30 cellular contexts compared by ENCODE assay signal in genomic region chr5:138246334-138246733, GRCh38. TPM values are rescaled to one million over a fixed set of nuclear protein-coding genes. Genes with fewer than 3 reads are reported as not detected.
"Had no signal": no experiment of that assay in that cellular context is flagged by ENCODE, and none has a peak within 500 bp of the region (broad histone marks: within the 10 kb centered on the region; RNA-seq: fewer than 3 reads in every experiment).

No MANE protein-coding gene starts in this region.

- H3K4me3 ChIP-seq: adrenal gland had no signal

- ATAC-seq: activated T-helper 17 cell treated with anti-CD3 and anti-CD28 coated beads, Interleukin-2, amount 50 U/mL, for 72 hours; Panc1; T-helper 17 cell had no signal

- H3K27ac Mint-ChIP-seq: activated CD4-positive, alpha-beta memory T cell treated with anti-CD3 and anti-CD28 coated beads for 36 hours; activated CD4-positive, alpha-beta T cell treated with anti-CD3 and anti-CD28 coated beads, Interleukin-2, amount 10 ng/mL, durations not matched to agents 7 days and 5 days; activated naive CD4-positive, alpha-beta T cell treated with anti-CD3 and anti-CD28 coated beads for 36 hours; activated naive CD8-positive, alpha-beta T cell; activated T-helper 17 cell treated with anti-CD3 and anti-CD28 coated beads, Interleukin-2, amount 50 U/mL, for 72 hours; IgD-negative memory B cell; T-helper 17 cell had no signal

- H3K9me3 Mint-ChIP-seq: activated CD4-positive, alpha-beta memory T cell treated with anti-CD3 and anti-CD28 coated beads for 36 hours; activated CD4-positive, alpha-beta T cell treated with anti-CD3 and anti-CD28 coated beads, Interleukin-2, amount 10 ng/mL, durations not matched to agents 7 days and 5 days; activated naive CD4-positive, alpha-beta T cell treated with anti-CD3 and anti-CD28 coated beads for 36 hours; activated T-helper 17 cell treated with anti-CD3 and anti-CD28 coated beads, Interleukin-2, amount 50 U/mL, for 72 hours; IgD-negative memory B cell had no signal

- H3K4me1 Mint-ChIP-seq: activated T-helper 17 cell treated with anti-CD3 and anti-CD28 coated beads, Interleukin-2, amount 50 U/mL, for 72 hours had no signal

- H3K36me3 Mint-ChIP-seq: activated CD4-positive, alpha-beta memory T cell treated with anti-CD3 and anti-CD28 coated beads for 36 hours; activated naive CD8-positive, alpha-beta T cell; IgD-negative memory B cell had no signal

- H3K36me3 ChIP-seq: adrenal gland had no signal

- H3K27me3 ChIP-seq: adrenal gland had no signal

- H3K4me3 Mint-ChIP-seq: activated CD4-positive, alpha-beta memory T cell treated with anti-CD3 and anti-CD28 coated beads for 36 hours; activated CD4-positive, alpha-beta T cell treated with anti-CD3 and anti-CD28 coated beads, Interleukin-2, amount 10 ng/mL, durations not matched to agents 7 days and 5 days; activated naive CD4-positive, alpha-beta T cell treated with anti-CD3 and anti-CD28 coated beads for 36 hours; activated naive CD8-positive, alpha-beta T cell; activated T-helper 17 cell treated with anti-CD3 and anti-CD28 coated beads, Interleukin-2, amount 50 U/mL, for 72 hours; IgD-negative memory B cell; T-helper 17 cell had no signal

- H3K9me3 ChIP-seq: adrenal gland had no signal

- DNase-seq: activated CD4-positive, alpha-beta memory T cell treated with anti-CD3 and anti-CD28 coated beads for 36 hours; activated CD4-positive, alpha-beta T cell treated with anti-CD3 and anti-CD28 coated beads, Interleukin-2, amount 10 ng/mL, durations not matched to agents 7 days and 5 days; activated CD4-positive, CD25-positive, alpha-beta regulatory T cell; activated CD8-positive, alpha-beta memory T cell treated with anti-CD3 and anti-CD28 coated beads for 24 hours; activated gamma-delta T cell; activated naive CD4-positive, alpha-beta T cell treated with anti-CD3 and anti-CD28 coated beads for 36 hours; activated T-cell treated with anti-CD3 and anti-CD28 coated beads, Interleukin-2, amount 50 U/mL, for 48 hours; adrenal gland; anterior cingulate cortex; KG1; NCI-H1092; NCI-H1417; NCI-H1930; NCI-H2107; NCI-H2171 treated with DMSO at 0.1 percent for 48 hours; NCI-H226; NCI-H510A; NCI-H526 treated with DMSO at 0.1 percent for 48 hours; NCI-H82; Right ventricle myocardium superior; T-helper 17 cell; T-helper 9 cell had no signal

RNA-seq across cellular contexts. Expression of gene GFRA3, which starts 28.1 kb away (rescaled TPM):
- total RNA-seq: activated naive CD4-positive, alpha-beta T cell treated with anti-CD3 and anti-CD28 coated beads for 36 hours; activated T-helper 17 cell treated with anti-CD3 and anti-CD28 coated beads, Interleukin-2, amount 50 U/mL, for 72 hours; LHCN-M2; M059J; OCI-LY7; SK-MEL-5; T-helper 17 cell had no signal
